Comparison of ENCODE assay signal across 8 cellular contexts in genomic region chr5:69367697-69368279, GRCh38. TPM values are rescaled to one million over a fixed set of nuclear protein-coding genes. Genes with fewer than 3 reads are reported as not detected.
DNase-seq lines count a peak whose midpoint lies in the region; ATAC-seq and TF ChIP-seq lines count a peak whose summit lies in the region.

No MANE protein-coding gene starts in this region.

- H3K27ac ChIP-seq in DOHH2 (ENCODE audit: low read depth, low read length) (peak overlapping the region; percentile 98), MM.1S (ENCODE audit: low read length) (no peak overlapping the region), caudate nucleus (ENCODE audit: low read depth, low read length) (no peak overlapping the region)

- H3K4me1 Mint-ChIP-seq in chondrocyte (ENCODE audit: low read depth) (peaks cover 36% of the 10 kb centered on the region), nephron progenitor cell (peaks cover 27% of the 10 kb centered on the region)

- H3K9me3 ChIP-seq in DOHH2 (ENCODE audit: control insufficient read depth, insufficient read depth, low read length) (no peaks in the 10 kb centered on the region), MM.1S (replicated peaks; ENCODE audit: insufficient read depth, low read length) (no peaks in the 10 kb centered on the region)

- H3K36me3 ChIP-seq in DOHH2 (ENCODE audit: control insufficient read depth, low read length) (peaks cover 78% of the 10 kb centered on the region), MM.1S (replicated peaks; ENCODE audit: insufficient read depth, low read length) (no peaks in the 10 kb centered on the region; the same call in 1 of the 2 replicates)

- peaks cover 19% of the 10 kb centered on the region; the same call in 1 of the 2 replicates for H4K20me1 ChIP-seq in DOHH2 (ENCODE audit: control insufficient read depth, insufficient read depth, low read depth, low read length)
- no peaks in the 10 kb centered on the region for H4K20me1 ChIP-seq in MM.1S (ENCODE audit: insufficient read depth, low read length)

- TF ChIP-seq CTCF in DOHH2 (IDR thresholded peaks at IDR 0.05; ENCODE audit: low read depth, low read length, poor library complexity, severe bottlenecking): no peak
- TF ChIP-seq CTCF in MM.1S (IDR thresholded peaks at IDR 0.05; ENCODE audit: low read length): no peak
- no peak for TF ChIP-seq CTCF in chondrocyte (IDR thresholded peaks at IDR 0.05)
- no peak for TF ChIP-seq CTCF in nephron progenitor cell (IDR thresholded peaks at IDR 0.05)

- no peak overlapping the region for H2AFZ ChIP-seq in MM.1S (ENCODE audit: low read length)

- H3F3A ChIP-seq in DOHH2 (ENCODE audit: control insufficient read depth, insufficient read depth) (peaks cover 14% of the 10 kb centered on the region), MM.1S (ENCODE audit: insufficient read depth, low read length) (peaks cover 4% of the 10 kb centered on the region; the same call in 1 of the 2 replicates)

- H3K79me2 ChIP-seq in DOHH2 (ENCODE audit: control insufficient read depth, low read length): peaks cover 100% of the 10 kb centered on the region
- H3K79me2 ChIP-seq in MM.1S (ENCODE audit: low read length): peaks cover 91% of the 10 kb centered on the region

- H3K4me1 ChIP-seq in DOHH2 (ENCODE audit: control insufficient read depth, low read length): peaks cover 40% of the 10 kb centered on the region
- peaks cover 15% of the 10 kb centered on the region; the same call in 1 of the 2 replicates for H3K4me1 ChIP-seq in MM.1S (ENCODE audit: low read length)

- no peak for DNase-seq in MM.1S
- DNase-seq in chondrocyte (ENCODE audit: low spot score): no peak
- DNase-seq in nephron progenitor cell: no peak
- no peak for DNase-seq in caudate nucleus (lab: John Stamatoyannopoulos, UW)
- no peak for DNase-seq in NCI-H226

- H3K27me3 ChIP-seq in DOHH2 (ENCODE audit: control insufficient read depth, low read length) (no peaks in the 10 kb centered on the region), MM.1S (replicated peaks; ENCODE audit: insufficient read depth, low read length) (no peaks in the 10 kb centered on the region)

- H3K4me3 Mint-ChIP-seq in chondrocyte (ENCODE audit: unreplicated experiment) (peak overlapping the region; percentile 83), nephron progenitor cell (peak overlapping the region; percentile 95)

- ATAC-seq in HG02870 (IDR thresholded peaks at IDR 0.05; ENCODE audit: unreplicated experiment): no peak
- no peak for ATAC-seq in HG03469 (IDR thresholded peaks at IDR 0.05; ENCODE audit: unreplicated experiment)

- H3K4me3 ChIP-seq in DOHH2 (ENCODE audit: low read length) (peak overlapping the region; percentile 85), MM.1S (ENCODE audit: low read length) (peak overlapping the region; percentile 100)

- peak overlapping the region; percentile 94; the same call in 1 of the 2 replicates for H3K9ac ChIP-seq in MM.1S (ENCODE audit: low read length)

- H3K4me2 ChIP-seq in DOHH2 (ENCODE audit: low read length) (peak overlapping the region; percentile 97), MM.1S (ENCODE audit: low read depth, low read length) (peak overlapping the region; percentile 88)

- no peaks in the 10 kb centered on the region for H3K9me3 Mint-ChIP-seq in chondrocyte (ENCODE audit: low read depth)
- H3K9me3 Mint-ChIP-seq in nephron progenitor cell: no peaks in the 10 kb centered on the region

- peaks cover 12% of the 10 kb centered on the region for H3K36me3 Mint-ChIP-seq in chondrocyte (ENCODE audit: low read depth)
- peaks cover 33% of the 10 kb centered on the region for H3K36me3 Mint-ChIP-seq in nephron progenitor cell (ENCODE audit: low read depth)

- H3K27me3 Mint-ChIP-seq in chondrocyte (ENCODE audit: low read depth) (no peaks in the 10 kb centered on the region), nephron progenitor cell (ENCODE audit: low read depth, poor library complexity) (no peaks in the 10 kb centered on the region)

- peak overlapping the region; percentile 96 for H3K27ac Mint-ChIP-seq in chondrocyte (ENCODE audit: unreplicated experiment)
- peak overlapping the region; percentile 57 for H3K27ac Mint-ChIP-seq in nephron progenitor cell

- H3K9me2 ChIP-seq in DOHH2 (replicated peaks; ENCODE audit: control insufficient read depth, low read length): no peaks in the 10 kb centered on the region
- H3K9me2 ChIP-seq in MM.1S (replicated peaks; ENCODE audit: insufficient read depth, low read length): no peaks in the 10 kb centered on the region

RNA-seq across cellular contexts. Expression of gene AK6, which starts 1.5 kb away (rescaled TPM):
- 32.5 to 38.6 TPM (median 33.0 TPM) in 3 replicates for total RNA-seq in chondrocyte

RNA-seq across cellular contexts. Expression of gene TAF9, which starts 1.5 kb away (rescaled TPM):
- total RNA-seq in chondrocyte: 49.4 to 75.6 TPM (median 64.8 TPM) in 3 replicates

RNA-seq across cellular contexts. Expression of gene RAD17, which starts 1.8 kb away (rescaled TPM):
- total RNA-seq in chondrocyte: 22.4 to 25.7 TPM (median 25.3 TPM) in 3 replicates

RNA-seq across cellular contexts. Expression of gene CCDC125, which starts 35.2 kb away (rescaled TPM):
- 1.5 to 4.6 TPM (median 1.9 TPM) in 3 replicates for total RNA-seq in chondrocyte

RNA-seq across cellular contexts. Expression of gene MARVELD2, which starts 47.1 kb away (rescaled TPM):
- 1.2 to 2.2 TPM (median 2.0 TPM) in 3 replicates for total RNA-seq in chondrocyte
